9 cellular contexts compared by ENCODE assay signal in genomic region chr11:31340903-31341572, GRCh38. TPM values are rescaled to one million over a fixed set of nuclear protein-coding genes. Genes with fewer than 3 reads are reported as not detected.
DNase-seq lines count a peak whose midpoint lies in the region; ATAC-seq and TF ChIP-seq lines count a peak whose summit lies in the region.
"Had no signal": no experiment of that assay in that cellular context is flagged by ENCODE, and none has a peak within 500 bp of the region (broad histone marks: within the 10 kb centered on the region; RNA-seq: fewer than 3 reads in every experiment).

No MANE protein-coding gene starts in this region.

- no peak for ATAC-seq in HG03045 (IDR thresholded peaks at IDR 0.05; ENCODE audit: unreplicated experiment)

- peaks cover 2 to 4% (median 2%) of the 10 kb centered on the region in 3 donors for H3K27me3 Mint-ChIP-seq in immature natural killer cell (ENCODE audit: low read depth in 3 of 3)

- H3K4me1 ChIP-seq in HAP-1: no peaks in the 10 kb centered on the region
- H3K4me1 ChIP-seq in Peyer's patch: no peaks in the 10 kb centered on the region

- H3K36me3 ChIP-seq in HAP-1 (replicated peaks): no peaks in the 10 kb centered on the region
- no peaks in the 10 kb centered on the region for H3K36me3 ChIP-seq in Peyer's patch
- H3K36me3 ChIP-seq: thoracic aorta had no signal

- no peaks in the 10 kb centered on the region for H3K36me3 Mint-ChIP-seq in immature natural killer cell

- no peak overlapping the region for H3K4me3 Mint-ChIP-seq in immature natural killer cell

- in situ Hi-C loops in HAP-1 (cut with MboI; ENCODE audit: low sequenced_read_pairs): no loop called here

- TF ChIP-seq POLR2A in Peyer's patch (IDR thresholded peaks at IDR 0.05): no peak

- H3K9me3 Mint-ChIP-seq in immature natural killer cell: peaks cover 0 to 5% (median 0%) of the 10 kb centered on the region in 6 donors

- H3K9me3 ChIP-seq in HAP-1: no peaks in the 10 kb centered on the region
- no peaks in the 10 kb centered on the region for H3K9me3 ChIP-seq in Peyer's patch
- H3K9me3 ChIP-seq: thoracic aorta had no signal

- intact Hi-C loops in posterior vena cava (cut with DNase I): no loop called here

- H3K27ac Mint-ChIP-seq in immature natural killer cell: no peak overlapping the region

- no peak overlapping the region for H3K4me3 ChIP-seq in HAP-1
- H3K4me3 ChIP-seq in Peyer's patch: no peak overlapping the region
- H3K4me3 ChIP-seq: thoracic aorta had no signal

- peak in 5 of 6 experiments; percentile 11 to 28 (median 25) for TF ChIP-seq CTCF in Peyer's patch (IDR thresholded peaks at IDR 0.05)

- H3K27me3 ChIP-seq in HAP-1 (ENCODE audit: low read depth) (peaks cover 6% of the 10 kb centered on the region), Peyer's patch (no peaks in the 10 kb centered on the region)

- no peak overlapping the region for H3K27ac ChIP-seq in Peyer's patch
- H3K27ac ChIP-seq: thoracic aorta had no signal

- DNase-seq in D341Med (ENCODE audit: low spot score) (peak; percentile 45), HAP-1 (ENCODE audit: low spot score in 2 of 2) (peak; percentile 21 to 39), Peyer's patch (no peak), fibroblast of peridontal ligament (ENCODE audit: extremely low read depth) (peak; percentile 41), NCI-H226 (no peak), posterior vena cava (ENCODE audit: low spot score) (no peak), immature natural killer cell (no peak)

- H3K4me1 Mint-ChIP-seq in immature natural killer cell: no peaks in the 10 kb centered on the region

RNA-seq across cellular contexts. Expression of gene DCDC1, which starts 28.5 kb away (rescaled TPM):
- total RNA-seq in Peyer's patch: under 1 TPM in 1 of 4 donors, not detected in 3; 0.83 TPM
- total RNA-seq in posterior vena cava: under 1 TPM; 0.09 to 0.14 TPM
- not detected for polyA plus RNA-seq in immature natural killer cell
- total RNA-seq: thoracic aorta had no signal

RNA-seq across cellular contexts. Expression of gene DNAJC24, which starts 28.6 kb away (rescaled TPM):
- total RNA-seq in Peyer's patch: 10 to 100 TPM; 12.1 to 17.3 (median 15.8) TPM
- 10 to 100 TPM; 17.6 to 18.1 TPM for total RNA-seq in posterior vena cava
- 10 to 100 TPM in 1 of 3 donors, 1 to 10 TPM in 2; 6.7 to 14.2 (median 7.6) TPM for polyA plus RNA-seq in immature natural killer cell

Comparison
In these comparisons a context has a peak if more than half of its experiments do, and no peak if none do; other contexts are left out.
1. DNase-seq: peak in D341Med (single experiment), HAP-1 (2 of 2) and fibroblast of peridontal ligament (single experiment); none in Peyer's patch (0 of 3), NCI-H226 (single experiment), posterior vena cava (single experiment) and immature natural killer cell (0 of 3).